8 cellular contexts compared by ENCODE assay signal in the genomic region with DNA sequence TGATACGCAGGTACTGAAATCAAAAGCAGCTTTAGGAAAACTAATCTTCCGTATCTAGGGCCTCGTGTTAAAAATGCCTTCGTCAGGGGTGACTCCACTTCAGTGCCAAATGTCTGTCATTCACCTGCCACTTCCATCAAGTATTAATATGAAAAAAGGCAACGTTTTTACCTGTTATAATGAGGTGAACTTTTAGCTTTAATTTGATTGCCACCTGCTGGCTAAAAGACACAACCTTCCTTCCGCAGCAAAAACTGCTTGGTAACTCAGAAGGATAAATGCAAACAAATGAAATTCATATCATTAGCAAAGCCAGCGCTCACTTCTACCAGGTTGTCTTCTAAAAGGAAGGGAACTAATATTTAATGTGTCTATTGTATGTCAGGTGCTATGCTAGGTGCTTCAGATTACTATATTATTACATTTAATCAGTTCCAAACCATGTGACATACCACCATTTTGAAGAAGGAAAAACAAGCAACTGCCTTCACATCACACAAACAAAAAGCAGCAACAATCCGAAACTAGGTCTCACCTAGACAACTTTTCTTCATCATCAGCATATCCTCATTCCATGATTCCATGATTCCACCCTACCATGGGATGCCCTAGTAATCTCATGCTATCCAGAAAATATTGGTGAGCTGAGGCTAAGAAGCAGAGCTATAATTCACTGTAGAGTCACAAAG. TPM values are rescaled to one million over a fixed set of nuclear protein-coding genes. Genes with fewer than 3 reads are reported as not detected.
DNase-seq lines count a peak whose midpoint lies in the region; ATAC-seq and TF ChIP-seq lines count a peak whose summit lies in the region.

No MANE protein-coding gene starts in this region.

- POLR2A ChIA-PET in Panc1 (lab: Charles Lee): no interaction called here

- H3K27me3 Mint-ChIP-seq in activated T-cell treated with anti-CD3 and anti-CD28 coated beads, Interleukin-2, amount 50 U/mL, for 72 hours (ENCODE audit: low read depth): no peaks in the 10 kb centered on the region

- H3K27me3 ChIP-seq in Panc1 (ENCODE audit: control insufficient read depth, insufficient read depth, low read length) (no peaks in the 10 kb centered on the region), endocrine pancreas (ENCODE audit: control insufficient read depth, insufficient read depth, low read length) (no peaks in the 10 kb centered on the region), neutrophil (no peaks in the 10 kb centered on the region)

- peaks cover 6% of the 10 kb centered on the region for H3K4me1 Mint-ChIP-seq in activated T-cell treated with anti-CD3 and anti-CD28 coated beads, Interleukin-2, amount 50 U/mL, for 72 hours (ENCODE audit: low read depth)

- ATAC-seq in activated T-cell treated with anti-CD3 and anti-CD28 coated beads, Interleukin-2, amount 50 U/mL, for 72 hours (replicated peaks in 1 of 2): peak; percentile 34 to 57
- ATAC-seq in HG02852 (IDR thresholded peaks at IDR 0.05; ENCODE audit: unreplicated experiment) (peak; percentile 63), Panc1 (peak; percentile 70)

- no peaks in the 10 kb centered on the region for H3K9me3 ChIP-seq in Panc1 (ENCODE audit: control insufficient read depth, insufficient read depth, low read depth, low read length)
- no peaks in the 10 kb centered on the region for H3K9me3 ChIP-seq in endocrine pancreas (ENCODE audit: control insufficient read depth, low read length)
- H3K9me3 ChIP-seq in neutrophil: no peaks in the 10 kb centered on the region

- CTCF ChIA-PET in Panc1 (lab: Charles Lee): interaction anchor here (0.6 kb wide), 1 partner anchor 455 kb away, joined by 3 read pairs; no protein-coding TSS in a partner anchor

- H3K4me1 ChIP-seq in Panc1 (ENCODE audit: control insufficient read depth, insufficient read depth, low read length) (no peaks in the 10 kb centered on the region), endocrine pancreas (ENCODE audit: control insufficient read depth, insufficient read depth, low read length) (no peaks in the 10 kb centered on the region), neutrophil (ENCODE audit: control insufficient read depth in 1 of 2, insufficient read depth in 1 of 2, low read depth in 1 of 2, low read length in 1 of 2) (no peaks in the 10 kb centered on the region)

- DNase-seq in activated T-cell treated with anti-CD3 and anti-CD28 coated beads, Interleukin-2, amount 50 U/mL, for 72 hours: peak; percentile 14 to 35
- DNase-seq in activated T-cell treated with anti-CD3 and anti-CD28 coated beads, Interleukin-2, amount 50 U/mL, for 48 hours: no peak
- no peak for DNase-seq in Panc1 (ENCODE audit: low read depth, low spot score)
- no peak for DNase-seq in HPDE6-E6E7 (ENCODE audit: extremely low spot score)
- DNase-seq in NCI-H2171 treated with DMSO at 0.1 percent for 48 hours (lab: John Stamatoyannopoulos, UW): no peak

- intact Hi-C loops in Panc1 (cut with micrococcal nuclease; ENCODE audit: unreplicated experiment): loop anchor here (1.0 to 5.0 kb wide), 2 partner anchors 132 to 228 kb away; no protein-coding TSS in a partner anchor

- H3K4me3 ChIP-seq in Panc1 (ENCODE audit: low read depth in 2 of 2, low read length in 2 of 2): no peak overlapping the region
- H3K4me3 ChIP-seq in endocrine pancreas (ENCODE audit: control insufficient read depth, insufficient read depth, low read length): peak overlapping the region; percentile 7
- H3K4me3 ChIP-seq in neutrophil (ENCODE audit: low read depth in 1 of 2, low read length in 1 of 2): no peak overlapping the region

- peak overlapping the region; percentile 73 for H3K27ac Mint-ChIP-seq in activated T-cell treated with anti-CD3 and anti-CD28 coated beads, Interleukin-2, amount 50 U/mL, for 72 hours

- peak; percentile 67 for TF ChIP-seq CTCF in Panc1 (IDR thresholded peaks at IDR 0.05)
- peak; percentile 57 for TF ChIP-seq CTCF in neutrophil (IDR thresholded peaks at IDR 0.05)

- H3K9me3 Mint-ChIP-seq in activated T-cell treated with anti-CD3 and anti-CD28 coated beads, Interleukin-2, amount 50 U/mL, for 72 hours: no peaks in the 10 kb centered on the region

- H3K36me3 ChIP-seq in Panc1 (ENCODE audit: control insufficient read depth, insufficient read depth, low read length) (no peaks in the 10 kb centered on the region), endocrine pancreas (ENCODE audit: control insufficient read depth, insufficient read depth, low read length) (no peaks in the 10 kb centered on the region), neutrophil (no peaks in the 10 kb centered on the region)

- BruUV-seq in Panc1 (replicated peaks; lab: Mats Ljungman, UMichigan): no TSS peak

- H3K36me3 Mint-ChIP-seq in activated T-cell treated with anti-CD3 and anti-CD28 coated beads, Interleukin-2, amount 50 U/mL, for 72 hours (ENCODE audit: insufficient read depth in 2 of 2): no peaks in the 10 kb centered on the region

- H3K4me3 Mint-ChIP-seq in activated T-cell treated with anti-CD3 and anti-CD28 coated beads, Interleukin-2, amount 50 U/mL, for 72 hours: no peak overlapping the region

- H3K27ac ChIP-seq in Panc1 (ENCODE audit: low read length) (no peak overlapping the region; the same call in 1 of the 2 replicates), neutrophil (no peak overlapping the region)

- in situ Hi-C loops in Panc1 (cut with HindIII; ENCODE audit: low pct_unique_long_range_greater_than_20kb, low sequenced_read_pairs): no loop called here

- H3K9ac ChIP-seq in endocrine pancreas (ENCODE audit: control insufficient read depth, insufficient read depth, low read length): peak overlapping the region; percentile 4

RNA-seq across cellular contexts. Expression of a gene that starts 20.6 kb away (rescaled TPM):
- total RNA-seq in activated T-cell treated with anti-CD3 and anti-CD28 coated beads, Interleukin-2, amount 50 U/mL, for 72 hours: 1 to 10 TPM; 2.7 to 3.9 TPM
- total RNA-seq in Panc1 (2021; ENCODE audit: unreplicated experiment): 11.6 TPM
- 1.6 TPM for polyA plus RNA-seq in Panc1 (2012; ENCODE audit: insufficient read length)

Comparison
In these comparisons a context has a peak if more than half of its experiments do, and no peak if none do; other contexts are left out.
1. DNase-seq: peak in activated T-cell treated with anti-CD3 and anti-CD28 coated beads, Interleukin-2, amount 50 U/mL, for 72 hours (2 of 2); none in activated T-cell treated with anti-CD3 and anti-CD28 coated beads, Interleukin-2, amount 50 U/mL, for 48 hours (0 of 2), Panc1 (single experiment), HPDE6-E6E7 (single experiment) and NCI-H2171 treated with DMSO at 0.1 percent for 48 hours (single experiment).
2. Peak in every context shown above with its lines, with median percentiles within 50 percentile points of each other: ATAC-seq.